Comparison of ENCODE assay signal across 8 cellular contexts in the genomic region with DNA sequence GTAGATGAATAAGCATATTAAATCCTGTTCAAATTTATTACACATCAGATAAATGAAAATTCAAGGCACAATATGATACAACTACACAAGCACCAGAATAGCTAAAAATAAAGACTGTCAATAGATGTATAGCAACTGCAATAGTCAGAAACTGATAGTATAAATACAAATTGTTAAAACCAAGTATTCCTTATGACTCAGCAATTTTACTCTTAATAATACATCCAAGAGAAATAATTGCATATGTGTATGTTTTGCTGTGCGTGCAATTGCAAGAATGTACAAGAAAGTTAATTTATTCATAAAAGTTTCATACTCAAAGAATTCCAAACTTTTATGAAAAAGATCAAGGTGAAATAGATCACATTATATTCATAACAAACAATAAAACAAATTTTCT.
"Had no signal": no experiment of that assay in that cellular context is flagged by ENCODE, and none has a peak within 500 bp of the region (broad histone marks: within the 10 kb centered on the region; RNA-seq: fewer than 3 reads in every experiment).

No MANE protein-coding gene starts in this region.

- H3K27ac ChIP-seq: HL-60, KMS-11 had no signal

- ATAC-seq: GM23338, HCT116 had no signal

- H3K4me2 ChIP-seq: GM23338, KMS-11 had no signal

- H3K9ac ChIP-seq: KMS-11 had no signal

- DNase-seq: H7, HFFc6, KBM-7 had no signal

- H2AFZ ChIP-seq: GM23338 had no signal

- H3K36me3 ChIP-seq: HAP-1 had no signal

- H3K4me3 ChIP-seq: GM23338, HAP-1 had no signal

- H3K9me3 ChIP-seq: HAP-1 had no signal
